In genomic region chr9:111661802-111662491, GRCh38 we compare ENCODE assay signal across 1 cellular context.
TF ChIP-seq lines count a peak whose summit lies in the region.

No MANE protein-coding gene starts in this region.

TF ChIP-seq in HEK293, 187 proteins besides CTCF, POLR2A, EP300 and RAD21 (continued from another document):
- peak; percentile 71; the same call in 1 of the 2 replicates for TF ChIP-seq ZNF692 (tag by site-specific recombination; IDR thresholded peaks at IDR 0.05)
- no peak for TF ChIP-seq ZNF664 (tag by site-specific recombination; IDR thresholded peaks at IDR 0.05)
- no peak for TF ChIP-seq GLI4 (tag by site-specific recombination; IDR thresholded peaks at IDR 0.05)
- TF ChIP-seq ZNF211 (tag by site-specific recombination; IDR thresholded peaks at IDR 0.05; ENCODE audit: low read depth) = no peak
